27 cellular contexts compared by ENCODE assay signal in the genomic region with DNA sequence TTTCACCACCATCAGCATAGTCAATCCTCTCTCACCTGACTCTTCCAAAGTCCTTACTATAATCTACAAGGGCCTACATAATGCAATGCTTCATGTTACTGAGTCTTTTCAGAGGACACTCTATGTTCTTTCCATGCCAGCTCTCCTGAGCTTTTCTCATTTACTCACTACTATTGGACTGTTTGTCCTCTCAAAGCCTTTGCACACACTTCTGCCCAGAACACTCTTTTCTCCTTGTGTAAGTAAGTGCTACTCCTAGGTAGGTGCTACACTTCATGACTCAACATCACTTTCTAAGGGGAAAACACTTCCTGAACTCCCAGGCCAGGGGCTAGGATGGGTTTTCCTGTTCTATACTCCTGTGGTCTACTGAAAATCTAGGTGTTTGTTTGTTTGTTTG.
"Had no signal": no experiment of that assay in that cellular context is flagged by ENCODE, and none has a peak within 500 bp of the region (broad histone marks: within the 10 kb centered on the region; RNA-seq: fewer than 3 reads in every experiment).

No MANE protein-coding gene starts in this region.

- H3K4me3 Mint-ChIP-seq: dendritic cell treated with granulocyte-macrophage colony-stimulating factor and Interleukin-4, amounts not matched to agents 40 ng/mL and 50 ng/mL, for 4 days; effector memory CD8-positive, alpha-beta T cell; endodermal cell; mesothelial cell of epicardium had no signal

- H3K4me1 ChIP-seq: colonic mucosa, esophagus squamous epithelium, gastrocnemius medialis, heart right ventricle, lower lobe of right lung had no signal

- H3K27me3 ChIP-seq: colonic mucosa, esophagus squamous epithelium, gastrocnemius medialis, heart right ventricle had no signal

- H3K36me3 Mint-ChIP-seq: mesothelial cell of epicardium had no signal

- DNase-seq: colonic mucosa; cortex of kidney; effector CD8-positive, alpha-beta T cell; effector memory CD8-positive, alpha-beta T cell; endodermal cell; erythroblast; esophagus squamous epithelium; foreskin fibroblast; foreskin melanocyte; gastrocnemius medialis; glutamatergic neuron; head of caudate nucleus; heart right ventricle; hippocampal formation; islet precursor cell; kidney; kidney glomerular epithelial cell; left colon; left ventricle myocardium superior; lower lobe of right lung; mesenchymal stem cell; mucosa of descending colon had no signal

- ATAC-seq: effector memory CD8-positive, alpha-beta T cell; esophagus mucosa; gastrocnemius medialis; heart right ventricle; left colon; left lobe of liver; left ventricle myocardium superior; mucosa of descending colon had no signal

- H3K36me3 ChIP-seq: colonic mucosa, esophagus squamous epithelium, gastrocnemius medialis, heart right ventricle, lower lobe of right lung had no signal

- H3K27ac Mint-ChIP-seq: dendritic cell treated with granulocyte-macrophage colony-stimulating factor and Interleukin-4, amounts not matched to agents 40 ng/mL and 50 ng/mL, for 4 days; effector memory CD8-positive, alpha-beta T cell; endodermal cell; mesothelial cell of epicardium had no signal

- H3K9me3 Mint-ChIP-seq: dendritic cell treated with granulocyte-macrophage colony-stimulating factor and Interleukin-4, amounts not matched to agents 40 ng/mL and 50 ng/mL, for 4 days; endodermal cell; mesothelial cell of epicardium had no signal

- H3K9me3 ChIP-seq: colonic mucosa, esophagus squamous epithelium, gastrocnemius medialis, heart right ventricle, lower lobe of right lung, mucosa of descending colon had no signal

- H3K4me3 ChIP-seq: colonic mucosa, esophagus squamous epithelium, gastrocnemius medialis, heart right ventricle, lower lobe of right lung, mucosa of descending colon had no signal

- H3K27ac ChIP-seq: colonic mucosa, epithelial cell of prostate, esophagus squamous epithelium, gastrocnemius medialis, heart right ventricle, lower lobe of right lung had no signal
